Comparison of ENCODE assay signal across 9 cellular contexts in genomic region chr7:101218236-101219130, GRCh38. TPM values are rescaled to one million over a fixed set of nuclear protein-coding genes. Genes with fewer than 3 reads are reported as not detected.
A peak's percentile ranks its signal among the peaks of the same experiment; 100 is the strongest.
DNase-seq lines count a peak whose midpoint lies in the region; ATAC-seq and TF ChIP-seq lines count a peak whose summit lies in the region.
"Had no signal": no experiment of that assay in that cellular context is flagged by ENCODE, and none has a peak within 500 bp of the region (broad histone marks: within the 10 kb centered on the region; RNA-seq: fewer than 3 reads in every experiment).

No MANE protein-coding gene starts in this region.

- no peaks in the 10 kb centered on the region for H3K9me3 ChIP-seq in suprapubic skin

- H3K9me3 Mint-ChIP-seq in activated CD8-positive, alpha-beta T cell treated with anti-CD3 and anti-CD28 coated beads, Interleukin-2, amount 10 ng/mL, durations not matched to agents 7 days and 5 days (ENCODE audit: insufficient read depth): no peaks in the 10 kb centered on the region
- H3K9me3 Mint-ChIP-seq in immature natural killer cell: no peaks in the 10 kb centered on the region

- ATAC-seq in HG02610 (IDR thresholded peaks at IDR 0.05; ENCODE audit: unreplicated experiment): peak; percentile 5
- ATAC-seq in activated CD8-positive, alpha-beta T cell treated with anti-CD3 and anti-CD28 coated beads, Interleukin-2, amount 10 ng/mL, durations not matched to agents 7 days and 5 days: peak; percentile 11

- peaks cover 26% of the 10 kb centered on the region for H3K36me3 ChIP-seq in suprapubic skin

- no peak for TF ChIP-seq CTCF in suprapubic skin (IDR thresholded peaks at IDR 0.05)

- 7% methylated on average over 26 of the region's 26 CpGs for WGBS in suprapubic skin

- H3K4me3 ChIP-seq in GM08714 (ENCODE audit: low read length): peak overlapping the region; percentile 94
- peak overlapping the region; percentile 69 for H3K4me3 ChIP-seq in suprapubic skin

- peaks cover 39% of the 10 kb centered on the region for H3K4me1 ChIP-seq in suprapubic skin

- H3K36me3 Mint-ChIP-seq in activated CD8-positive, alpha-beta T cell treated with anti-CD3 and anti-CD28 coated beads, Interleukin-2, amount 10 ng/mL, durations not matched to agents 7 days and 5 days (ENCODE audit: low read depth): peaks cover 37% of the 10 kb centered on the region
- no peaks in the 10 kb centered on the region for H3K36me3 Mint-ChIP-seq in immature natural killer cell

- H3K27ac Mint-ChIP-seq in activated CD8-positive, alpha-beta T cell treated with anti-CD3 and anti-CD28 coated beads, Interleukin-2, amount 10 ng/mL, durations not matched to agents 7 days and 5 days: peak overlapping the region; percentile 88
- H3K27ac Mint-ChIP-seq in immature natural killer cell: peak overlapping the region; percentile 86 to 98 (median 95)

- DNase-seq in activated CD8-positive, alpha-beta T cell treated with anti-CD3 and anti-CD28 coated beads, Interleukin-2, amount 10 ng/mL, durations not matched to agents 7 days and 5 days: no peak
- DNase-seq in immature natural killer cell (no peak), suprapubic skin (ENCODE audit: low spot score in 2 of 2) (no peak), HK-2 (ENCODE audit: unreplicated experiment) (no peak), activated gamma-delta T cell treated with Interleukin-2 at 50 U/mL for 16 hours (no peak), hepatic stellate cell (ENCODE audit: low spot score) (no peak)

- peak overlapping the region; percentile 96 for H3K4me3 Mint-ChIP-seq in activated CD8-positive, alpha-beta T cell treated with anti-CD3 and anti-CD28 coated beads, Interleukin-2, amount 10 ng/mL, durations not matched to agents 7 days and 5 days
- peak overlapping the region; percentile 90 to 98 (median 96) for H3K4me3 Mint-ChIP-seq in immature natural killer cell

- no peak for TF ChIP-seq EP300 in suprapubic skin (IDR thresholded peaks at IDR 0.05)

- H3K4me1 Mint-ChIP-seq in activated CD8-positive, alpha-beta T cell treated with anti-CD3 and anti-CD28 coated beads, Interleukin-2, amount 10 ng/mL, durations not matched to agents 7 days and 5 days (ENCODE audit: low read depth): peaks cover 36% of the 10 kb centered on the region
- peaks cover 39 to 44% of the 10 kb centered on the region in 2 donors for H3K4me1 Mint-ChIP-seq in immature natural killer cell

- no peak for TF ChIP-seq POLR2A in suprapubic skin (IDR thresholded peaks at IDR 0.05)

- H3K27me3 ChIP-seq in suprapubic skin: no peaks in the 10 kb centered on the region

- H3K27ac ChIP-seq in suprapubic skin: peak overlapping the region; percentile 80

- CTCF ChIA-PET in activated CD8-positive, alpha-beta T cell treated with anti-CD3 and anti-CD28 coated beads, Interleukin-2, amount 10 ng/mL, durations not matched to agents 7 days and 5 days (lab: Charles Lee): interaction anchor here (0.7 to 5.0 kb wide), 19 partner anchors 8 to 513 kb away, joined by 3 to 64 read pairs (median 5); partner anchors contain the start of genes FIS1 and POP7

- POLR2A ChIA-PET in activated CD8-positive, alpha-beta T cell treated with anti-CD3 and anti-CD28 coated beads, Interleukin-2, amount 10 ng/mL, durations not matched to agents 7 days and 5 days (lab: Charles Lee): interaction anchor here (0.6 to 2.4 kb wide), 13 partner anchors 9 to 632 kb away, joined by 3 to 20 read pairs (median 3); partner anchors contain the start of genes FIS1 and SRRT

- no peaks in the 10 kb centered on the region for H3K27me3 Mint-ChIP-seq in activated CD8-positive, alpha-beta T cell treated with anti-CD3 and anti-CD28 coated beads, Interleukin-2, amount 10 ng/mL, durations not matched to agents 7 days and 5 days (ENCODE audit: low read depth)
- peaks cover 8 to 16% (median 12%) of the 10 kb centered on the region in 3 donors for H3K27me3 Mint-ChIP-seq in immature natural killer cell (ENCODE audit: low read depth in 3 of 3)

RNA-seq across cellular contexts. Expression of gene ZNHIT1, which starts 0.5 kb away (rescaled TPM):
- total RNA-seq in activated CD8-positive, alpha-beta T cell treated with anti-CD3 and anti-CD28 coated beads, Interleukin-2, amount 10 ng/mL, durations not matched to agents 7 days and 5 days: 10 to 100 TPM; 56.1 to 58.4 TPM
- 100 to 1,000 TPM in 2 of 3 donors, 10 to 100 TPM in 1; 88.2 to 135 (median 116) TPM for polyA plus RNA-seq in immature natural killer cell
- 10 to 100 TPM; 43.8 to 73.4 (median 66.9) TPM for total RNA-seq in suprapubic skin

RNA-seq across cellular contexts. Expression of gene PLOD3, which starts 1.1 kb away (rescaled TPM):
- 10 to 100 TPM; 51.1 to 58.1 TPM for total RNA-seq in activated CD8-positive, alpha-beta T cell treated with anti-CD3 and anti-CD28 coated beads, Interleukin-2, amount 10 ng/mL, durations not matched to agents 7 days and 5 days
- 10 to 100 TPM; 19.6 to 28.6 (median 26.6) TPM for polyA plus RNA-seq in immature natural killer cell
- 10 to 100 TPM; 15.7 to 30.4 (median 22.7) TPM for total RNA-seq in suprapubic skin

RNA-seq across cellular contexts. Expression of gene MOGAT3, which starts 17.6 kb away (rescaled TPM):
- not detected for total RNA-seq in activated CD8-positive, alpha-beta T cell treated with anti-CD3 and anti-CD28 coated beads, Interleukin-2, amount 10 ng/mL, durations not matched to agents 7 days and 5 days
- polyA plus RNA-seq in immature natural killer cell: not detected
- not detected for total RNA-seq in suprapubic skin
- total RNA-seq: subcutaneous adipose tissue had no signal

RNA-seq across cellular contexts. Expression of gene CLDN15, which starts 19.1 kb away (rescaled TPM):
- total RNA-seq in activated CD8-positive, alpha-beta T cell treated with anti-CD3 and anti-CD28 coated beads, Interleukin-2, amount 10 ng/mL, durations not matched to agents 7 days and 5 days: 10 to 100 TPM; 19.6 to 21.2 TPM
- 1 to 10 TPM in 1 of 3 donors, under 1 TPM in 1, not detected in 1; 0.32 to 1.4 TPM for polyA plus RNA-seq in immature natural killer cell
- 10 to 100 TPM in 3 of 4 donors, 1 to 10 TPM in 1; 6.7 to 19.8 (median 12.5) TPM for total RNA-seq in suprapubic skin

RNA-seq across cellular contexts. Expression of gene FIS1, which starts 26.4 kb away (rescaled TPM):
- 100 to 1,000 TPM; 103 to 108 TPM for total RNA-seq in activated CD8-positive, alpha-beta T cell treated with anti-CD3 and anti-CD28 coated beads, Interleukin-2, amount 10 ng/mL, durations not matched to agents 7 days and 5 days
- 100 to 1,000 TPM; 224 to 384 (median 327) TPM for polyA plus RNA-seq in immature natural killer cell
- 100 to 1,000 TPM; 118 to 223 (median 198) TPM for total RNA-seq in suprapubic skin
